Comparison of ENCODE assay signal across 13 cellular contexts in genomic region chr10:19889279-19889678, GRCh38.
"Had no signal": no experiment of that assay in that cellular context is flagged by ENCODE, and none has a peak within 500 bp of the region (broad histone marks: within the 10 kb centered on the region; RNA-seq: fewer than 3 reads in every experiment).

No MANE protein-coding gene starts in this region.

- H3K27ac Mint-ChIP-seq: activated naive CD4-positive, alpha-beta T cell treated with anti-CD3 and anti-CD28 coated beads, Interleukin-2, amount 10 ng/mL, durations not matched to agents 7 days and 5 days; activated T-helper 2 cell treated with anti-CD3 and anti-CD28 coated beads, Interferon-gamma antibody, Interleukin-2, Interleukin-4, amounts not matched to agents 10 μg/mL and 5 μg/mL and 100 μg/mL, durations not matched to agents 14 hours and 24 hours and 36 hours; dendritic cell treated with granulocyte-macrophage colony-stimulating factor and Interleukin-4, amounts not matched to agents 40 ng/mL and 50 ng/mL, for 4 days; stimulated activated memory B cell treated with anti-CD40 and anti-IgM and Interleukin-4, amounts not matched to agents 10 μg/mL and 1 μg/mL and 100 μg/mL, for 72 hours had no signal

- H3K27me3 Mint-ChIP-seq: activated naive CD4-positive, alpha-beta T cell treated with anti-CD3 and anti-CD28 coated beads, Interleukin-2, amount 10 ng/mL, durations not matched to agents 7 days and 5 days; dendritic cell treated with granulocyte-macrophage colony-stimulating factor and Interleukin-4, amounts not matched to agents 40 ng/mL and 50 ng/mL, for 4 days; stimulated activated memory B cell treated with anti-CD40 and anti-IgM and Interleukin-4, amounts not matched to agents 10 μg/mL and 1 μg/mL and 100 μg/mL, for 72 hours had no signal

- H3K36me3 Mint-ChIP-seq: activated naive CD4-positive, alpha-beta T cell treated with anti-CD3 and anti-CD28 coated beads, Interleukin-2, amount 10 ng/mL, durations not matched to agents 7 days and 5 days; stimulated activated memory B cell treated with anti-CD40 and anti-IgM and Interleukin-4, amounts not matched to agents 10 μg/mL and 1 μg/mL and 100 μg/mL, for 72 hours had no signal

- H3K9me3 Mint-ChIP-seq: dendritic cell treated with granulocyte-macrophage colony-stimulating factor and Interleukin-4, amounts not matched to agents 40 ng/mL and 50 ng/mL, for 4 days had no signal

- DNase-seq: activated CD4-positive, alpha-beta T cell treated with anti-CD3 and anti-CD28 coated beads, Interleukin-2, amount 50 U/mL, for 1 hour; activated naive CD4-positive, alpha-beta T cell treated with anti-CD3 and anti-CD28 coated beads, Interleukin-2, amount 10 ng/mL, durations not matched to agents 7 days and 5 days; brain microvascular endothelial cell; cerebellar nuclear complex; erythroblast; pancreas; spleen; stimulated activated CD4-positive, alpha-beta T cell treated with anti-CD3 and anti-CD28 coated beads, Interleukin-1b, Interleukin-23, amount 100 ng/mL, for 48 hours; T-helper 2 cell; tibial artery had no signal

- H3K4me3 Mint-ChIP-seq: activated naive CD4-positive, alpha-beta T cell treated with anti-CD3 and anti-CD28 coated beads, Interleukin-2, amount 10 ng/mL, durations not matched to agents 7 days and 5 days; dendritic cell treated with granulocyte-macrophage colony-stimulating factor and Interleukin-4, amounts not matched to agents 40 ng/mL and 50 ng/mL, for 4 days; stimulated activated memory B cell treated with anti-CD40 and anti-IgM and Interleukin-4, amounts not matched to agents 10 μg/mL and 1 μg/mL and 100 μg/mL, for 72 hours had no signal

- H3K4me1 Mint-ChIP-seq: activated naive CD4-positive, alpha-beta T cell treated with anti-CD3 and anti-CD28 coated beads, Interleukin-2, amount 10 ng/mL, durations not matched to agents 7 days and 5 days; stimulated activated memory B cell treated with anti-CD40 and anti-IgM and Interleukin-4, amounts not matched to agents 10 μg/mL and 1 μg/mL and 100 μg/mL, for 72 hours had no signal
